Comparison of ENCODE assay signal across 19 cellular contexts in genomic region chr13:102945324-102945815, GRCh38.
"Had no signal": no experiment of that assay in that cellular context is flagged by ENCODE, and none has a peak within 500 bp of the region (broad histone marks: within the 10 kb centered on the region; RNA-seq: fewer than 3 reads in every experiment).

No MANE protein-coding gene starts in this region.

- H3K4me2 ChIP-seq: neural progenitor cell had no signal

- H3K27ac Mint-ChIP-seq: activated B cell treated with CpG ODN at 0.5 μM for 24 hours; activated CD8-positive, alpha-beta T cell treated with anti-CD3 and anti-CD28 coated beads, Interleukin-2, amount 10 ng/mL, durations not matched to agents 7 days and 5 days; activated naive CD8-positive, alpha-beta T cell; activated T-cell treated with anti-CD3 and anti-CD28 coated beads, Interleukin-2, amount 50 U/mL, for 72 hours; naive B cell; neural progenitor cell had no signal

- H3K27ac ChIP-seq: body of pancreas, left lung, neural progenitor cell, right lobe of liver, stomach, thoracic aorta had no signal

- H3K4me3 Mint-ChIP-seq: activated B cell treated with CpG ODN at 0.5 μM for 24 hours; activated CD8-positive, alpha-beta T cell treated with anti-CD3 and anti-CD28 coated beads, Interleukin-2, amount 10 ng/mL, durations not matched to agents 7 days and 5 days; activated naive CD8-positive, alpha-beta T cell; activated T-cell treated with anti-CD3 and anti-CD28 coated beads, Interleukin-2, amount 50 U/mL, for 72 hours; naive B cell; neural progenitor cell had no signal

- H3K27me3 ChIP-seq: body of pancreas, left lung, neural progenitor cell, right lobe of liver, stomach had no signal

- DNase-seq: activated B cell treated with CpG ODN at 0.5 μM for 24 hours; activated CD4-positive, alpha-beta T cell treated with anti-CD3 and anti-CD28 coated beads for 48 hours; activated CD8-positive, alpha-beta memory T cell treated with anti-CD3 and anti-CD28 coated beads, Interleukin-2, amount 50 U/mL, for 4 hours; activated CD8-positive, alpha-beta T cell treated with anti-CD3 and anti-CD28 coated beads, Interleukin-2, amount 10 ng/mL, durations not matched to agents 7 days and 5 days; activated gamma-delta T cell; activated T-cell treated with anti-CD3 and anti-CD28 coated beads, Interleukin-2, amount 50 U/mL, for 72 hours; amygdala; body of pancreas; caudate nucleus; islet precursor cell; left lung; mammary epithelial cell; naive B cell; right lobe of liver; stimulated activated CD4-positive, alpha-beta T cell treated with anti-CD3 and anti-CD28 coated beads, Interleukin-1b, Interleukin-23, amount 100 ng/mL, for 48 hours; stomach had no signal

- H3K9me3 ChIP-seq: body of pancreas, right lobe of liver, thoracic aorta had no signal

- H3K36me3 ChIP-seq: left lung, neural progenitor cell, right lobe of liver, stomach, thoracic aorta had no signal

- ATAC-seq: activated CD8-positive, alpha-beta T cell treated with anti-CD3 and anti-CD28 coated beads, Interleukin-2, amount 10 ng/mL, durations not matched to agents 7 days and 5 days; activated T-cell treated with anti-CD3 and anti-CD28 coated beads, Interleukin-2, amount 50 U/mL, for 72 hours; body of pancreas; left lung; right lobe of liver had no signal

- H3K36me3 Mint-ChIP-seq: activated naive CD8-positive, alpha-beta T cell; neural progenitor cell had no signal

- H3K27me3 Mint-ChIP-seq: activated B cell treated with CpG ODN at 0.5 μM for 24 hours had no signal

- H3K4me1 Mint-ChIP-seq: activated B cell treated with CpG ODN at 0.5 μM for 24 hours had no signal

- H2AFZ ChIP-seq: neural progenitor cell had no signal

- H3K4me3 ChIP-seq: body of pancreas, left lung, neural progenitor cell, right lobe of liver, stomach, thoracic aorta had no signal

- H3K4me1 ChIP-seq: body of pancreas, left lung, right lobe of liver, stomach had no signal
